ENCODE assay signal across 8 cellular contexts in genomic region chr1:231626535-231626950, GRCh38. TPM values are rescaled to one million over a fixed set of nuclear protein-coding genes. Genes with fewer than 3 reads are reported as not detected.
A peak's percentile ranks its signal among the peaks of the same experiment; 100 is the strongest.
DNase-seq lines count a peak whose midpoint lies in the region; ATAC-seq and TF ChIP-seq lines count a peak whose summit lies in the region.

Gene DISC1 (plus strand): TSS chr1:231626790. CDS start chr1:231626868, 78 bp downstream.

- intact Hi-C loops in Caco-2 (cut with micrococcal nuclease; ENCODE audit: unreplicated experiment): loop anchor here (5.0 kb wide), 1 partner anchor 131 kb away; no protein-coding TSS in a partner anchor
- intact Hi-C loops in tibial artery (cut with DNase I; ENCODE audit: low total_unique reads): no loop called here

- peak within 1 kb of the TSS; percentile 75 for H2AFZ ChIP-seq in Loucy (ENCODE audit: low read length)

- peak; percentile 69 for ATAC-seq in GM21737 (IDR thresholded peaks at IDR 0.05; ENCODE audit: unreplicated experiment)
- ATAC-seq in activated naive CD8-positive, alpha-beta T cell treated with anti-CD3 and anti-CD28 coated beads, Interleukin-2, amount 10 ng/mL, durations not matched to agents 7 days and 5 days (ENCODE audit: low read depth): peak; percentile 79

- H4K20me1 ChIP-seq in Loucy (ENCODE audit: insufficient read depth, low read length, poor library complexity, severe bottlenecking): peaks cover 12% of the 10 kb centered on the region

- H3K36me3 ChIP-seq in Caco-2 (ENCODE audit: control insufficient read depth, insufficient read depth, low read length): no peaks in the 10 kb centered on the region
- H3K36me3 ChIP-seq in Loucy (ENCODE audit: insufficient read depth, low read length): no peaks in the 10 kb centered on the region
- no peaks in the 10 kb centered on the region for H3K36me3 ChIP-seq in tibial artery

- in situ Hi-C loops in SK-MEL-5 (cut with HindIII; ENCODE audit: low pct_unique_long_range_greater_than_20kb, low sequenced_read_pairs): no loop called here

- no peaks in the 10 kb centered on the region for H3K36me3 Mint-ChIP-seq in Caco-2 (ENCODE audit: insufficient read depth, unreplicated experiment)
- peaks cover 3% of the 10 kb centered on the region for H3K36me3 Mint-ChIP-seq in activated naive CD8-positive, alpha-beta T cell treated with anti-CD3 and anti-CD28 coated beads, Interleukin-2, amount 10 ng/mL, durations not matched to agents 7 days and 5 days

- peaks cover 40% of the 10 kb centered on the region for H3K79me2 ChIP-seq in Loucy (ENCODE audit: insufficient read depth, low read length)

- H3K4me1 ChIP-seq in Caco-2: peaks cover 14% of the 10 kb centered on the region
- H3K4me1 ChIP-seq in Loucy (ENCODE audit: insufficient read depth, low read length, poor library complexity, severe bottlenecking): peaks cover 43% of the 10 kb centered on the region
- H3K4me1 ChIP-seq in tibial artery: peaks cover 0 to 19% (median 18%) of the 10 kb centered on the region in 4 donors

- H3K9me3 Mint-ChIP-seq in Caco-2 (ENCODE audit: unreplicated experiment): no peaks in the 10 kb centered on the region
- no peaks in the 10 kb centered on the region for H3K9me3 Mint-ChIP-seq in activated naive CD8-positive, alpha-beta T cell treated with anti-CD3 and anti-CD28 coated beads, Interleukin-2, amount 10 ng/mL, durations not matched to agents 7 days and 5 days

- H3K4me1 Mint-ChIP-seq in Caco-2 (ENCODE audit: low read depth, unreplicated experiment): no peaks in the 10 kb centered on the region
- H3K4me1 Mint-ChIP-seq in activated naive CD8-positive, alpha-beta T cell treated with anti-CD3 and anti-CD28 coated beads, Interleukin-2, amount 10 ng/mL, durations not matched to agents 7 days and 5 days: peaks cover 20% of the 10 kb centered on the region

- H3K9me2 ChIP-seq in Loucy (replicated peaks; ENCODE audit: low read depth, low read length): no peaks in the 10 kb centered on the region

- H3F3A ChIP-seq in Loucy (ENCODE audit: low read depth): no peaks in the 10 kb centered on the region

- H3K27ac ChIP-seq in tibial artery: peak within 1 kb of the TSS; percentile 72 to 74

- POLR2A ChIA-PET in Caco-2 (lab: Charles Lee): no interaction called here
- POLR2A ChIA-PET in activated naive CD8-positive, alpha-beta T cell treated with anti-CD3 and anti-CD28 coated beads, Interleukin-2, amount 10 ng/mL, durations not matched to agents 7 days and 5 days (lab: Charles Lee): interaction anchor here (0.6 to 2.1 kb wide), 4 partner anchors 10 to 49 kb away, joined by 3 to 10 read pairs (median 3); no protein-coding TSS in a partner anchor

- H3K4me3 ChIP-seq in Caco-2 (ENCODE audit: low read depth, low read length): peak within 1 kb of the TSS; percentile 68
- H3K4me3 ChIP-seq in Loucy (ENCODE audit: low read length, poor library complexity, severe bottlenecking): peak within 1 kb of the TSS; percentile 96
- H3K4me3 ChIP-seq in tibial artery: peak within 1 kb of the TSS; percentile 69 to 90

- H3K4me3 Mint-ChIP-seq in Caco-2 (ENCODE audit: unreplicated experiment): peak within 1 kb of the TSS; percentile 82
- peak within 1 kb of the TSS; percentile 88 for H3K4me3 Mint-ChIP-seq in activated naive CD8-positive, alpha-beta T cell treated with anti-CD3 and anti-CD28 coated beads, Interleukin-2, amount 10 ng/mL, durations not matched to agents 7 days and 5 days

- CTCF ChIA-PET in Caco-2 (lab: Charles Lee): interaction anchor here (0.6 kb wide), 1 partner anchor 54 kb away, joined by 3 read pairs; no protein-coding TSS in a partner anchor

- no peak for TF ChIP-seq CTCF in Caco-2 (IDR thresholded peaks at IDR 0.05; ENCODE audit: insufficient read depth in 1 of 2, low read depth in 1 of 2, low read length in 1 of 2, severe bottlenecking in 1 of 2, unreplicated experiment in 1 of 2)
- TF ChIP-seq CTCF in Loucy (conservative IDR thresholded peaks at IDR 0.05; ENCODE audit: low read length): no peak
- TF ChIP-seq CTCF in tibial artery (IDR thresholded peaks at IDR 0.05): no peak

- H3K27ac Mint-ChIP-seq in Caco-2 (ENCODE audit: unreplicated experiment): peak within 1 kb of the TSS; percentile 72
- H3K27ac Mint-ChIP-seq in activated naive CD8-positive, alpha-beta T cell treated with anti-CD3 and anti-CD28 coated beads, Interleukin-2, amount 10 ng/mL, durations not matched to agents 7 days and 5 days: peak within 1 kb of the TSS; percentile 84

- H3K27me3 ChIP-seq in Caco-2 (replicated peaks; ENCODE audit: control insufficient read depth, insufficient read depth, low read length): no peaks in the 10 kb centered on the region
- no peaks in the 10 kb centered on the region for H3K27me3 ChIP-seq in Loucy (ENCODE audit: insufficient read depth, low read length, poor library complexity, severe bottlenecking)
- H3K27me3 ChIP-seq in tibial artery: no peaks in the 10 kb centered on the region

- H3K9me3 ChIP-seq in Caco-2 (no peaks in the 10 kb centered on the region), Loucy (ENCODE audit: insufficient read depth, low read depth, low read length) (no peaks in the 10 kb centered on the region), tibial artery (no peaks in the 10 kb centered on the region)

- no peaks in the 10 kb centered on the region for H3K27me3 Mint-ChIP-seq in Caco-2 (ENCODE audit: insufficient read depth, unreplicated experiment)
- H3K27me3 Mint-ChIP-seq in activated naive CD8-positive, alpha-beta T cell treated with anti-CD3 and anti-CD28 coated beads, Interleukin-2, amount 10 ng/mL, durations not matched to agents 7 days and 5 days: peaks cover 22% of the 10 kb centered on the region

- H3K4me2 ChIP-seq in Loucy (ENCODE audit: low read depth, low read length, poor library complexity, severe bottlenecking): peak within 1 kb of the TSS; percentile 88

- peak within 1 kb of the TSS; percentile 93 for H3K9ac ChIP-seq in Loucy (ENCODE audit: low read depth, low read length, poor library complexity, severe bottlenecking)

- DNase-seq in Caco-2 (peak; percentile 93), SK-MEL-5 (ENCODE audit: low read depth, low spot score) (peak; percentile 78), glomerular visceral epithelial cell (ENCODE audit: extremely low spot score) (peak; percentile 93), non-pigmented ciliary epithelial cell (ENCODE audit: low read depth) (peak; percentile 60), tibial artery (peak; percentile 83 to 85)
- peak; percentile 84 for DNase-seq in activated naive CD8-positive, alpha-beta T cell treated with anti-CD3 and anti-CD28 coated beads, Interleukin-2, amount 10 ng/mL, durations not matched to agents 7 days and 5 days

- no TSS peak for BruUV-seq in Caco-2 (replicated peaks; lab: Mats Ljungman, UMichigan)

RNA-seq across cellular contexts. Expression of gene DISC1, which starts in this region (rescaled TPM):
- total RNA-seq in Caco-2 (2022): 13.5 TPM in 2 replicates
- total RNA-seq in SK-MEL-5 (2014; rRNA removed; shearing (Covaris generic)): 4.8 and 5.4 TPM in 2 replicates
- 2.3 and 4.2 TPM in 2 replicates for polyA plus RNA-seq in SK-MEL-5 (2015; cell fraction: cytosol; rRNA removed)
- 3.9 and 7.5 TPM in 2 replicates for polyA plus RNA-seq in SK-MEL-5 (2015; cell fraction: nucleus; rRNA removed)
- 10 to 100 TPM in 1 of 2 experiments, 1 to 10 TPM in 1; 9.8 to 11.2 TPM for total RNA-seq in activated naive CD8-positive, alpha-beta T cell treated with anti-CD3 and anti-CD28 coated beads, Interleukin-2, amount 10 ng/mL, durations not matched to agents 7 days and 5 days

Comparison
In these comparisons a context has a peak if more than half of its experiments do, and no peak if none do; other contexts are left out.
1. Peak in every context shown above with its lines: DNase-seq, ATAC-seq, H3K4me3 ChIP-seq and H3K27ac ChIP-seq.